ENCODE assay signal across 25 cellular contexts in genomic region chr17:45756266-45756989, GRCh38. TPM values are rescaled to one million over a fixed set of nuclear protein-coding genes. Genes with fewer than 3 reads are reported as not detected.
"Had no signal": no experiment of that assay in that cellular context is flagged by ENCODE, and none has a peak within 500 bp of the region (broad histone marks: within the 10 kb centered on the region; RNA-seq: fewer than 3 reads in every experiment).

No MANE protein-coding gene starts in this region.

- H3K9me3 ChIP-seq: left lung, neutrophil, ovary, stomach, suprapubic skin, tibial nerve had no signal

- H3K4me1 ChIP-seq: foreskin keratinocyte, left lung, stomach, suprapubic skin, tibial nerve had no signal

- H3K27ac ChIP-seq: foreskin keratinocyte, left lung, neutrophil, ovary, stomach, suprapubic skin, tibial nerve had no signal

- H3K4me3 ChIP-seq: left lung, ovary, stomach, suprapubic skin, tibial nerve had no signal

- H3K27me3 ChIP-seq: ovary had no signal

- DNase-seq: activated CD4-positive, alpha-beta T cell treated with anti-CD3 and anti-CD28 coated beads for 1 hour; activated CD4-positive, alpha-beta T cell treated with anti-CD3 and anti-CD28 coated beads, Interleukin-2, amount 50 U/mL, for 1 hour; activated CD8-positive, alpha-beta T cell treated with anti-CD3 and anti-CD28 coated beads, Interleukin-2, amount 10 ng/mL, durations not matched to agents 7 days and 5 days; activated gamma-delta T cell; activated naive CD4-positive, alpha-beta T cell treated with anti-CD3 and anti-CD28 coated beads, Interleukin-2, amount 50 U/mL, for 16 hours; aorta; caudate nucleus; dermis blood vessel endothelial cell; effector CD8-positive, alpha-beta T cell; foreskin keratinocyte; naive thymus-derived CD8-positive, alpha-beta T cell; ovary; right cardiac atrium; stimulated activated CD4-positive, alpha-beta T cell treated with anti-CD3 and anti-CD28 coated beads, Interleukin-12 subunit alpha, Interleukin-12 subunit beta, amount 100 ng/mL, for 4 hours; stomach had no signal

- H3K36me3 ChIP-seq: left lung, neutrophil, ovary, stomach, suprapubic skin, tibial nerve had no signal

- ATAC-seq: activated CD8-positive, alpha-beta T cell treated with anti-CD3 and anti-CD28 coated beads, Interleukin-2, amount 10 ng/mL, durations not matched to agents 7 days and 5 days; foreskin keratinocyte; left lung; naive thymus-derived CD8-positive, alpha-beta T cell; right cardiac atrium; stimulated activated effector memory CD8-positive, alpha-beta T cell treated with anti-CD3 and anti-CD28 coated beads, Interleukin-12 subunit alpha, Interleukin-12 subunit beta, amount 100 ng/mL, for 72 hours had no signal

RNA-seq across cellular contexts. Expression of gene CRHR1, which starts 27.7 kb away (rescaled TPM):
- total RNA-seq: activated CD8-positive, alpha-beta T cell treated with anti-CD3 and anti-CD28 coated beads, Interleukin-2, amount 10 ng/mL, durations not matched to agents 7 days and 5 days; activated T-helper 1 cell treated with anti-CD3 and anti-CD28 coated beads, Interleukin-12 subunit alpha, Interleukin-12 subunit beta, Interleukin-2, Interleukin-4 antibody, amounts not matched to agents 30 ng/mL and 10 ng/mL and 1 ng/mL, durations not matched to agents 14 hours and 24 hours and 36 hours; aorta; dermis blood vessel endothelial cell; foreskin keratinocyte; glomerular endothelial cell; kidney epithelial cell; left lung; lung microvascular endothelial cell; naive thymus-derived CD8-positive, alpha-beta T cell; pulmonary artery endothelial cell; right cardiac atrium; stomach; tibial nerve had no signal
